9 cellular contexts compared by ENCODE assay signal in the genomic region with DNA sequence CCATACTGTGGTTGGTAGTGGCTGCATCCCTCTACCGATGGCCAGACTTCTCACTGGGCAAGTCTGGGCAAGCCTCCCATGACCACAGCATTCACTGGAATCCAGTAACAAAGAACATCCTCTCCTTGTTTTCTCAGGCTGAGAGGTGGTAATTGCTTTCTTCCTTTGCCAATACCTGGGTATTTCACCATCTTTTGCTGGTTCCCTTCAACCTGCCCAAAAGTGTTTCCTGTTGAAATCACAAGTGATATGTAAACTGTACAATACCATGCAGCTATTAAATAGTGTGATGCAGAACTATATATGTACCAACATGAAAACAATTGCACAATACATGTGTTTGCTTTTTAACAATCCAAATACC.
DNase-seq lines count a peak whose midpoint lies in the region; ATAC-seq and FAIRE-seq lines count a peak whose summit lies in the region.
"Had no signal": no experiment of that assay in that cellular context is flagged by ENCODE, and none has a peak within 500 bp of the region (broad histone marks: within the 10 kb centered on the region; RNA-seq: fewer than 3 reads in every experiment).

TSS of gene PTCHD4 (minus strand) at position 55 of the 364 bp plus-strand sequence. CDS start 42,240 bp downstream, outside the sequence.

- WGBS in iPS DF 6.9 (ENCODE audit: insufficient coverage, insufficient read length) = no CpG with 5 or more reads among the region's 1 CpG

- H3K27ac ChIP-seq in iPS DF 6.9 (ENCODE audit: low read length) = no peak within 1 kb of the TSS

- peak within 1 kb of the TSS; percentile 35; the same call in 1 of the 2 replicates for H3K4me3 ChIP-seq in iPS DF 6.9 (ENCODE audit: low read length)

- no peaks in the 10 kb centered on the region for H3K36me3 ChIP-seq in iPS DF 6.9 (ENCODE audit: control insufficient read depth, insufficient read depth, low read length)

- FAIRE-seq in A204.1 (lab: Jason Lieb, UNC) = peak; percentile 9

- no peaks in the 10 kb centered on the region for H3K27me3 ChIP-seq in iPS DF 6.9 (ENCODE audit: control insufficient read depth, insufficient read depth, low read length)

- H3K4me1 ChIP-seq in iPS DF 6.9 (ENCODE audit: control insufficient read depth, insufficient read depth, low read length) = peaks cover 1% of the 10 kb centered on the region; the same call in 1 of the 2 replicates

- H3K9me3 ChIP-seq in iPS DF 6.9 (ENCODE audit: control insufficient read depth, insufficient read depth, low read length) = no peaks in the 10 kb centered on the region

- DNase-seq in UCSD-AML1 (lab: John Stamatoyannopoulos, UW; ENCODE audit: unreplicated experiment) = peak; percentile 14
- DNase-seq in iPS DF 6.9 (ENCODE audit: low read depth, low spot score) = peak; percentile 37
- DNase-seq in RKO (ENCODE audit: low spot score) = no peak
- DNase-seq: CD8-positive, alpha-beta memory T cell had no signal

- peak; percentile 40 for ATAC-seq in HG03378 (IDR thresholded peaks at IDR 0.05; ENCODE audit: unreplicated experiment)
- ATAC-seq in HG03095 (IDR thresholded peaks at IDR 0.05; ENCODE audit: unreplicated experiment) = no peak
- no peak for ATAC-seq in GM21825 (IDR thresholded peaks at IDR 0.05; ENCODE audit: unreplicated experiment)
- ATAC-seq in GM21723 (IDR thresholded peaks at IDR 0.05; ENCODE audit: unreplicated experiment) = no peak
